In genomic region chr19:52191374-52191773, GRCh38 we compare ENCODE assay signal across 8 cellular contexts. TPM values are rescaled to one million over a fixed set of nuclear protein-coding genes. Genes with fewer than 3 reads are reported as not detected.
DNase-seq lines count a peak whose midpoint lies in the region; ATAC-seq and TF ChIP-seq lines count a peak whose summit lies in the region.

No MANE protein-coding gene starts in this region.

- H3K4me3 Mint-ChIP-seq in natural killer cell = peak overlapping the region; percentile 99

- H3K9me3 Mint-ChIP-seq in natural killer cell = no peaks in the 10 kb centered on the region

- H3K9ac ChIP-seq in duodenal mucosa (ENCODE audit: low read depth in 1 of 2, low read length in 2 of 2) = peak overlapping the region; percentile 92 to 97

- peak overlapping the region; percentile 99 for H3K27ac Mint-ChIP-seq in natural killer cell

- H3K36me3 Mint-ChIP-seq in natural killer cell = peaks cover 6% of the 10 kb centered on the region

- H3K27ac ChIP-seq in duodenal mucosa (ENCODE audit: low read depth, low read length) = peak overlapping the region; percentile 99

- POLR2A ChIA-PET in BJ (lab: Charles Lee) (no interaction called here), HEK293T (lab: Yijun Ruan, JAX) (no interaction called here)

- no peak for DNase-seq in BJ (ENCODE audit: low read depth)
- no peak for DNase-seq in MG63
- no peak for DNase-seq in natural killer cell
- no peak for DNase-seq in DMS153 treated with DMSO at 0.1 percent for 48 hours (lab: John Stamatoyannopoulos, UW; ENCODE audit: unreplicated experiment)
- DNase-seq in HEK293T (ENCODE audit: extremely low spot score) = no peak

- H3K4me3 ChIP-seq in BJ (ENCODE audit: low read depth, low read length) (peak overlapping the region; percentile 90), MG63 (peak overlapping the region; percentile 89), duodenal mucosa (ENCODE audit: low read depth in 1 of 2, low read length in 2 of 2) (peak overlapping the region; percentile 89 to 91)

- no peaks in the 10 kb centered on the region for H3K27me3 Mint-ChIP-seq in natural killer cell (ENCODE audit: low read depth in 2 of 2)

- intact Hi-C loops in natural killer cell (cut with micrococcal nuclease) = loop anchor here (5.0 kb wide), 1 partner anchor 46 kb away; no protein-coding TSS in a partner anchor

- H3K27me3 ChIP-seq in BJ (ENCODE audit: control insufficient read depth, insufficient read depth, low read length) (no peaks in the 10 kb centered on the region), MG63 (no peaks in the 10 kb centered on the region), duodenal mucosa (ENCODE audit: control insufficient read depth in 1 of 2, insufficient read depth in 2 of 2, low read length in 2 of 2) (no peaks in the 10 kb centered on the region)

- CTCF ChIA-PET in BJ (lab: Yijun Ruan, JAX) (no interaction called here), HEK293T (lab: Yijun Ruan, JAX) (no interaction called here)

- no peak for ATAC-seq in natural killer cell
- no peak for ATAC-seq in HG03196 (IDR thresholded peaks at IDR 0.05; ENCODE audit: unreplicated experiment)
- ATAC-seq in GM21717 (IDR thresholded peaks at IDR 0.05; ENCODE audit: unreplicated experiment) = no peak

- peaks cover 8% of the 10 kb centered on the region for H3K36me3 ChIP-seq in BJ (ENCODE audit: control insufficient read depth, insufficient read depth, low read length)
- peaks cover 51% of the 10 kb centered on the region for H3K36me3 ChIP-seq in MG63
- H3K36me3 ChIP-seq in duodenal mucosa (ENCODE audit: control insufficient read depth in 1 of 2, insufficient read depth in 2 of 2, low read length in 2 of 2) = peaks cover 20 to 36% of the 10 kb centered on the region in 2 donors

- TF ChIP-seq CTCF in BJ (IDR thresholded peaks at IDR 0.05; ENCODE audit: insufficient read depth, low read depth, low read length) (no peak), natural killer cell (IDR thresholded peaks at IDR 0.05) (no peak)

- H3K4me1 ChIP-seq in duodenal mucosa (ENCODE audit: control insufficient read depth in 1 of 2, insufficient read depth in 2 of 2, low read length in 2 of 2) = peaks cover 38 to 43% of the 10 kb centered on the region in 2 donors

- no peaks in the 10 kb centered on the region; the same call in 1 of the 2 replicates for H3K9me3 ChIP-seq in MG63
- H3K9me3 ChIP-seq in duodenal mucosa (ENCODE audit: control insufficient read depth in 1 of 2, low read length in 2 of 2) = no peaks in the 10 kb centered on the region

- H3K4me1 Mint-ChIP-seq in natural killer cell = peaks cover 57 to 63% of the 10 kb centered on the region in 2 donors

TF ChIP-seq in HEK293T, 16 proteins besides CTCF, POLR2A, EP300 and RAD21:
- TF ChIP-seq HDGF (IDR thresholded peaks at IDR 0.05; ENCODE audit: borderline replicate concordance) = no peak
- TF ChIP-seq ELF4 (IDR thresholded peaks at IDR 0.05) = no peak
- no peak for TF ChIP-seq FOXK2 (IDR thresholded peaks at IDR 0.05)
- TF ChIP-seq BHLHE40 (IDR thresholded peaks at IDR 0.05; ENCODE audit: borderline replicate concordance) = no peak
- no peak for TF ChIP-seq NFRKB (IDR thresholded peaks at IDR 0.05)
- TF ChIP-seq, protein P1, sequence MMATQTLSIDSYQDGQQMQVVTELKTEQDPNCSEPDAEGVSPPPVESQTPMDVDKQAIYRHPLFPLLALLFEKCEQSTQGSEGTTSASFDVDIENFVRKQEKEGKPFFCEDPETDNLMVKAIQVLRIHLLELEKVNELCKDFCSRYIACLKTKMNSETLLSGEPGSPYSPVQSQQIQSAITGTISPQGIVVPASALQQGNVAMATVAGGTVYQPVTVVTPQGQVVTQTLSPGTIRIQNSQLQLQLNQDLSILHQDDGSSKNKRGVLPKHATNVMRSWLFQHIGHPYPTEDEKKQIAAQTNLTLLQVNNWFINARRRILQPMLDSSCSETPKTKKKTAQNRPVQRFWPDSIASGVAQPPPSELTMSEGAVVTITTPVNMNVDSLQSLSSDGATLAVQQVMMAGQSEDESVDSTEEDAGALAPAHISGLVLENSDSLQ (IDR thresholded peaks at IDR 0.05) = no peak
- no peak for TF ChIP-seq CTBP1 (IDR thresholded peaks at IDR 0.05; ENCODE audit: borderline replicate concordance)
- TF ChIP-seq SUZ12 (IDR thresholded peaks at IDR 0.05) = no peak
- no peak for TF ChIP-seq ZNF384 (IDR thresholded peaks at IDR 0.05)
- TF ChIP-seq FOXM1 (IDR thresholded peaks at IDR 0.05; ENCODE audit: borderline replicate concordance) = no peak
- TF ChIP-seq TARDBP (IDR thresholded peaks at IDR 0.05) = no peak
- TF ChIP-seq LEF1 (IDR thresholded peaks at IDR 0.05; ENCODE audit: borderline replicate concordance) = no peak
- no peak for TF ChIP-seq FOXA1 (IDR thresholded peaks at IDR 0.05)
- no peak for TF ChIP-seq L3MBTL2 (conservative IDR thresholded peaks at IDR 0.05)
- no peak for TF ChIP-seq ARNT (IDR thresholded peaks at IDR 0.05)
- no peak for TF ChIP-seq SP1 (IDR thresholded peaks at IDR 0.05)

RNA-seq across cellular contexts. Expression of gene PPP2R1A, which starts 1.5 kb away (rescaled TPM):
- polyA plus RNA-seq in BJ (2011; rRNA removed) = 146 and 269 TPM in 2 replicates
- 347 and 506 TPM in 2 replicates for polyA minus RNA-seq in BJ (2011; rRNA and poly(A)+ RNA removed)
- 74.0 and 171 TPM in 2 replicates for total RNA-seq in MG63 (2014; rRNA removed; shearing (Covaris generic); ENCODE audit: low replicate concordance)
- total RNA-seq in natural killer cell = 100 to 1,000 TPM; 221 to 256 (median 232) TPM

RNA-seq across cellular contexts. Expression of gene ZNF836, which starts 20.0 kb away (rescaled TPM):
- polyA plus RNA-seq in BJ (2011; rRNA removed) = 1.5 and 2.0 TPM in 2 replicates
- 1.5 and 2.6 TPM in 2 replicates for polyA minus RNA-seq in BJ (2011; rRNA and poly(A)+ RNA removed)
- total RNA-seq in MG63 (2014; rRNA removed; shearing (Covaris generic); ENCODE audit: low replicate concordance) = 4.0 and 5.0 TPM in 2 replicates
- total RNA-seq in natural killer cell = 10 to 100 TPM; 27.9 to 40.2 (median 28.0) TPM

RNA-seq across cellular contexts. Expression of gene ZNF616, which starts 51.6 kb away (rescaled TPM):
- polyA plus RNA-seq in BJ (2011; rRNA removed) = 2.6 and 3.1 TPM in 2 replicates
- polyA minus RNA-seq in BJ (2011; rRNA and poly(A)+ RNA removed) = 3.2 and 5.2 TPM in 2 replicates
- total RNA-seq in MG63 (2014; rRNA removed; shearing (Covaris generic); ENCODE audit: low replicate concordance) = 1.6 and 1.9 TPM in 2 replicates
- 1 to 10 TPM; 3.8 to 7.1 (median 4.8) TPM for total RNA-seq in natural killer cell
